Comparison of ENCODE assay signal across 22 cellular contexts in genomic region chr7:32676249-32676941, GRCh38.
DNase-seq lines count a peak whose midpoint lies in the region; ATAC-seq, FAIRE-seq and TF ChIP-seq lines count a peak whose summit lies in the region.
"Had no signal": no experiment of that assay in that cellular context is flagged by ENCODE, and none has a peak within 500 bp of the region (broad histone marks: within the 10 kb centered on the region; RNA-seq: fewer than 3 reads in every experiment).

No MANE protein-coding gene starts in this region.

- no peak overlapping the region for H3K4me2 ChIP-seq in HepG2 (ENCODE audit: low read depth, low read length)
- H3K4me2 ChIP-seq: A549; BLaER1 treated with 17β-estradiol and CSF1 and Interleukin-3, amounts not matched to agents 10 nM and 100 nM had no signal

- H3K4me3 ChIP-seq in HepG2 (replicated peaks in 1 of 3; ENCODE audit: insufficient read depth in 1 of 3, low read depth in 2 of 3, low read length in 3 of 3) (no peak overlapping the region), right lobe of liver (no peak overlapping the region), colonic mucosa (no peak overlapping the region), mucosa of descending colon (no peak overlapping the region), transverse colon (no peak overlapping the region), esophagus squamous epithelium (no peak overlapping the region)
- H3K4me3 ChIP-seq: A549; BLaER1 treated with 17β-estradiol and CSF1 and Interleukin-3, amounts not matched to agents 10 nM and 100 nM had no signal

- no peak for FAIRE-seq in HepG2 (lab: Jason Lieb, UNC)
- FAIRE-seq: A549, D721Med, GM12891, GM19239 had no signal

- H3K79me2 ChIP-seq in HepG2 (ENCODE audit: insufficient read depth, low read length) = no peaks in the 10 kb centered on the region

- no peak overlapping the region for H2AFZ ChIP-seq in HepG2 (ENCODE audit: low read length)

- H3K4me1 ChIP-seq in HepG2 (ENCODE audit: insufficient read depth, low read length) = peaks cover 17% of the 10 kb centered on the region
- H3K4me1 ChIP-seq in right lobe of liver = no peaks in the 10 kb centered on the region
- no peaks in the 10 kb centered on the region for H3K4me1 ChIP-seq in colonic mucosa
- no peaks in the 10 kb centered on the region for H3K4me1 ChIP-seq in mucosa of descending colon (ENCODE audit: low read depth)
- H3K4me1 ChIP-seq in transverse colon = peaks cover 0 to 12% (median 0%) of the 10 kb centered on the region in 4 donors
- H3K4me1 ChIP-seq in esophagus squamous epithelium = peaks cover 0 to 14% (median 3%) of the 10 kb centered on the region in 3 donors
- H3K4me1 ChIP-seq: BLaER1 treated with 17β-estradiol and CSF1 and Interleukin-3, amounts not matched to agents 10 nM and 100 nM had no signal

- POLR2A ChIA-PET in HepG2 (lab: Yijun Ruan, JAX) = no interaction called here

- H3K27ac ChIP-seq in HepG2 (ENCODE audit: extremely low read length, insufficient read depth, low read length) = no peak overlapping the region
- H3K27ac ChIP-seq in right lobe of liver = no peak overlapping the region
- H3K27ac ChIP-seq in colonic mucosa = peak overlapping the region; percentile 38
- H3K27ac ChIP-seq in transverse colon = peak overlapping the region in 3 of 4 donors; percentile 29 to 49 (median 32)
- H3K27ac ChIP-seq in esophagus squamous epithelium = no peak overlapping the region
- H3K27ac ChIP-seq: 22Rv1; BLaER1 treated with 17β-estradiol and CSF1 and Interleukin-3, amounts not matched to agents 10 nM and 100 nM; C4-2B had no signal

- TF ChIP-seq EP300 in HepG2 (IDR thresholded peaks at IDR 0.05; ENCODE audit: low read depth in 2 of 2, low read length in 2 of 2) (no peak), HepG2 (CRISPR knock-in tag; IDR thresholded peaks at IDR 0.05; ENCODE audit: borderline replicate concordance) (no peak), transverse colon (IDR thresholded peaks at IDR 0.05; ENCODE audit: low read depth) (no peak)

- no peaks in the 10 kb centered on the region for H4K20me1 ChIP-seq in HepG2 (ENCODE audit: insufficient read depth, low read length)
- H4K20me1 ChIP-seq: BLaER1 treated with 17β-estradiol and CSF1 and Interleukin-3, amounts not matched to agents 10 nM and 100 nM had no signal

- BruUV-seq in HepG2 (replicated peaks; lab: Mats Ljungman, UMichigan) = no TSS peak

- TF ChIP-seq CTCF in HepG2 (CRISPR knock-in tag; IDR thresholded peaks at IDR 0.05) (no peak), right lobe of liver (IDR thresholded peaks at IDR 0.05) (no peak), colonic mucosa (IDR thresholded peaks at IDR 0.05) (no peak), mucosa of descending colon (IDR thresholded peaks at IDR 0.05) (no peak), transverse colon (IDR thresholded peaks at IDR 0.05) (no peak), esophagus squamous epithelium (IDR thresholded peaks at IDR 0.05) (no peak)

- CTCF ChIA-PET in HepG2 (lab: Yijun Ruan, JAX; ENCODE audit: low intra/inter-chr PET ratio, low total read pairs) = no interaction called here

- DNase-seq in HepG2 (ENCODE audit: low spot score) (no peak), right lobe of liver (no peak), colonic mucosa (no peak), mucosa of descending colon (no peak), transverse colon (no peak), esophagus squamous epithelium (lab: John Stamatoyannopoulos, UW) (no peak), NCI-H526 (lab: John Stamatoyannopoulos, UW) (no peak)
- DNase-seq in effector CD4-positive, alpha-beta T cell = no peak
- DNase-seq: AML-193; Caco-2; Calu3; CD4-positive, alpha-beta T cell; CD8-positive, alpha-beta T cell; DMS79 treated with DMSO at 0.1 percent for 48 hours; GF-D8 had no signal

- ATAC-seq in HepG2 (no peak), right lobe of liver (no peak), mucosa of descending colon (peak; percentile 72)
- ATAC-seq: A549; CD8-positive, alpha-beta T cell had no signal

- TF ChIP-seq POLR2A in HepG2 (IDR thresholded peaks at IDR 0.05; ENCODE audit: insufficient read depth in 1 of 2, low read depth in 2 of 2, low read length in 2 of 2) = no peak
- TF ChIP-seq POLR2A in right lobe of liver (IDR thresholded peaks at IDR 0.05) = no peak
- no peak for TF ChIP-seq POLR2A in transverse colon (IDR thresholded peaks at IDR 0.05)
- TF ChIP-seq POLR2A in esophagus squamous epithelium (IDR thresholded peaks at IDR 0.05) = no peak

- no peak overlapping the region for H3K9ac ChIP-seq in HepG2 (ENCODE audit: insufficient read depth, low read depth, low read length)
- H3K9ac ChIP-seq in colonic mucosa (ENCODE audit: low read depth in 2 of 2, low read length in 2 of 2) = no peak overlapping the region
- H3K9ac ChIP-seq: BLaER1 treated with 17β-estradiol and CSF1 and Interleukin-3, amounts not matched to agents 10 nM and 100 nM had no signal

- H3K27me3 ChIP-seq in HepG2 (ENCODE audit: control insufficient read depth in 1 of 2, insufficient read depth in 2 of 2, low read length in 2 of 2) = no peaks in the 10 kb centered on the region
- H3K27me3 ChIP-seq in right lobe of liver = no peaks in the 10 kb centered on the region
- no peaks in the 10 kb centered on the region for H3K27me3 ChIP-seq in colonic mucosa
- no peaks in the 10 kb centered on the region for H3K27me3 ChIP-seq in transverse colon
- no peaks in the 10 kb centered on the region for H3K27me3 ChIP-seq in esophagus squamous epithelium
- H3K27me3 ChIP-seq: BLaER1 treated with 17β-estradiol and CSF1 and Interleukin-3, amounts not matched to agents 10 nM and 100 nM had no signal

- no peaks in the 10 kb centered on the region for H3K9me3 ChIP-seq in HepG2 (ENCODE audit: low read length)
- H3K9me3 ChIP-seq in right lobe of liver = no peaks in the 10 kb centered on the region
- no peaks in the 10 kb centered on the region for H3K9me3 ChIP-seq in colonic mucosa
- H3K9me3 ChIP-seq in mucosa of descending colon = no peaks in the 10 kb centered on the region
- no peaks in the 10 kb centered on the region for H3K9me3 ChIP-seq in transverse colon
- no peaks in the 10 kb centered on the region for H3K9me3 ChIP-seq in esophagus squamous epithelium
- H3K9me3 ChIP-seq: A549; BLaER1 treated with 17β-estradiol and CSF1 and Interleukin-3, amounts not matched to agents 10 nM and 100 nM; Caco-2 had no signal

- WGBS in HepG2 (ENCODE audit: low lambda C conversion rate) = 98% methylated on average over 5 of the region's 7 CpGs
- WGBS in right lobe of liver (ENCODE audit: insufficient coverage, low coverage, low lambda C conversion rate, missing lambda C conversion rate) = 96% methylated on average over 4 of the region's 7 CpGs
- WGBS in transverse colon (ENCODE audit: low coverage in 1 of 2), 2 donors = 77 to 79% methylated on average over 4 to 7 of the region's 7 CpGs
- 90 to 96% methylated on average over 7 of the region's 7 CpGs for WGBS in esophagus squamous epithelium, 2 donors

- TF ChIP-seq RAD21 in HepG2 (CRISPR knock-in tag; IDR thresholded peaks at IDR 0.05) = no peak

- in situ Hi-C loops in HepG2 (cut with HindIII; ENCODE audit: extremely low pct_ligation_motif_present, low pct_unique_long_range_greater_than_20kb) = no loop called here
- in situ Hi-C loops in transverse colon (cut with MboI; ENCODE audit: low pct_ligation_motif_present in 1 of 4, low pct_unique_long_range_greater_than_20kb in 1 of 4, low sequenced_read_pairs in 3 of 4) = no loop called here

- intact Hi-C loops in HepG2 (cut with micrococcal nuclease; ENCODE audit: unreplicated experiment) = no loop called here
- intact Hi-C loops in right lobe of liver (cut with DNase I) = no loop called here
- intact Hi-C loops in colonic mucosa (cut with DNase I) = no loop called here
- intact Hi-C loops in mucosa of descending colon (cut with DNase I, micrococcal nuclease) = no loop called here
- intact Hi-C loops in transverse colon (cut with DNase I; ENCODE audit: low total_unique reads) = no loop called here
- intact Hi-C loops in esophagus squamous epithelium (cut with DNase I) = no loop called here

- H3K36me3 ChIP-seq in HepG2 (replicated peaks in 1 of 2; ENCODE audit: control insufficient read depth in 1 of 2, insufficient read depth in 2 of 2, low read length in 2 of 2) (peaks cover 3 to 7% of the 10 kb centered on the region in 2 experiments; a peak in 4 of 5 replicates), right lobe of liver (no peaks in the 10 kb centered on the region), colonic mucosa (no peaks in the 10 kb centered on the region), mucosa of descending colon (ENCODE audit: low read depth) (no peaks in the 10 kb centered on the region), transverse colon (no peaks in the 10 kb centered on the region), esophagus squamous epithelium (peaks cover 0 to 5% (median 0%) of the 10 kb centered on the region in 3 donors)
- H3K36me3 ChIP-seq: BLaER1 treated with 17β-estradiol and CSF1 and Interleukin-3, amounts not matched to agents 10 nM and 100 nM had no signal

TF ChIP-seq in HepG2, 621 proteins besides CTCF, POLR2A, EP300 and RAD21:
- TF ChIP-seq ZNF724P (CRISPR knock-in tag; IDR thresholded peaks at IDR 0.05; ENCODE audit: borderline replicate concordance) (peak; percentile 66; the same call in 1 of the 2 replicates), MLLT10 (CRISPR knock-in tag; IDR thresholded peaks at IDR 0.05) (no peak)

Comparison
In these comparisons a context has a peak if more than half of its experiments do, and no peak if none do; other contexts are left out.
1. H3K27ac ChIP-seq: peak in colonic mucosa (single experiment) and transverse colon (3 of 4); none in HepG2 (single experiment), right lobe of liver (0 of 3) and esophagus squamous epithelium (0 of 4).